In the genomic region with DNA sequence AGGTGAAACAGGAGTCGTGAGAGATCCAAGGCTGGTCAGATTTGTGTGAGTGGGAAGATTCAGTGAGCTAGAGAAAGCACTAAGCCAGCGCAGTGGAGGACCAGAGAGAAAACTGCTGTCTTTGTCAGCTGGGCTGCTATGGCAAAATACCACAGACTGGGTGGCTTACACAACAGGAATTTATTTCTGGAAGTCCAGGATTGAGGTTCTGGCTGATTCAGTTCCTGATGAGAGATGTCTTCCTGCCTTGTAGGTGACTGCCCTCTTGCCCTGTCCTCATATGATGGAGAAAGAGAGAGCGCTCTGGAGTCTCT, we compare ENCODE assay signal across 19 cellular contexts. TPM values are rescaled to one million over a fixed set of nuclear protein-coding genes. Genes with fewer than 3 reads are reported as not detected.
DNase-seq lines count a peak whose midpoint lies in the region; ATAC-seq and TF ChIP-seq lines count a peak whose summit lies in the region.
"Had no signal": no experiment of that assay in that cellular context is flagged by ENCODE, and none has a peak within 500 bp of the region (broad histone marks: within the 10 kb centered on the region; RNA-seq: fewer than 3 reads in every experiment).

No MANE protein-coding gene starts in this region.

- peaks cover 4% of the 10 kb centered on the region for H3K27me3 ChIP-seq in suprapubic skin
- H3K27me3 ChIP-seq: ovary, right atrium auricular region, testis had no signal

- TF ChIP-seq EP300 in suprapubic skin (IDR thresholded peaks at IDR 0.05), result no peak

- peak overlapping the region; percentile 82 for H3K27ac ChIP-seq in suprapubic skin
- H3K27ac ChIP-seq: ovary, right atrium auricular region, testis had no signal

- DNase-seq in ELR (ENCODE audit: low read depth) (peak; percentile 52), amniotic epithelial cell (ENCODE audit: low read depth) (peak; percentile 62), fibroblast of peridontal ligament (ENCODE audit: extremely low read depth) (peak; percentile 47), suprapubic skin (ENCODE audit: low spot score in 2 of 2) (no peak), NCI-H1092 (lab: John Stamatoyannopoulos, UW) (no peak), NCI-H1105 (lab: John Stamatoyannopoulos, UW) (no peak)
- DNase-seq: activated CD4-positive, alpha-beta T cell treated with anti-CD3 and anti-CD28 coated beads, Interleukin-2, amount 10 ng/mL, durations not matched to agents 24 days and 14 days; activated effector memory CD4-positive, alpha-beta T cell treated with Interleukin-2 at 50 U/mL for 16 hours; CD8-positive, alpha-beta memory T cell; H9; kidney glomerular epithelial cell; naive thymus-derived CD8-positive, alpha-beta T cell; NCI-H1436; NCI-H2171 treated with DMSO at 0.1 percent for 48 hours; ovary; testis had no signal

- WGBS in suprapubic skin, result 83% methylated on average over 3 of the region's 3 CpGs

- no peak for TF ChIP-seq CTCF in suprapubic skin (IDR thresholded peaks at IDR 0.05)

- no peak overlapping the region for H3K4me3 ChIP-seq in suprapubic skin
- H3K4me3 ChIP-seq: ovary, right atrium auricular region, testis had no signal

- no peaks in the 10 kb centered on the region for H3K9me3 ChIP-seq in suprapubic skin
- H3K9me3 ChIP-seq: ovary, right atrium auricular region, testis had no signal

- H3K4me1 ChIP-seq in suprapubic skin, result peaks cover 36% of the 10 kb centered on the region
- H3K4me1 ChIP-seq: testis had no signal

- no peaks in the 10 kb centered on the region for H3K36me3 ChIP-seq in suprapubic skin
- H3K36me3 ChIP-seq: ovary, right atrium auricular region had no signal

- TF ChIP-seq POLR2A in suprapubic skin (IDR thresholded peaks at IDR 0.05), result no peak

- ATAC-seq in GM18870 (IDR thresholded peaks at IDR 0.05; ENCODE audit: unreplicated experiment), result no peak
- ATAC-seq: naive thymus-derived CD8-positive, alpha-beta T cell; Right ventricle myocardium inferior had no signal

RNA-seq across cellular contexts. Expression of a gene that starts 24.2 kb away (rescaled TPM):
- 10 to 100 TPM; 16.7 to 27.0 (median 24.8) TPM for total RNA-seq in suprapubic skin

Comparison
In these comparisons a context has a peak if more than half of its experiments do, and no peak if none do; other contexts are left out.
1. DNase-seq: peak in ELR (single experiment), amniotic epithelial cell (single experiment) and fibroblast of peridontal ligament (single experiment); none in suprapubic skin (0 of 2), NCI-H1092 (single experiment) and NCI-H1105 (single experiment).